8 cellular contexts compared by ENCODE assay signal in genomic region chr13:114118086-114118762, GRCh38. TPM values are rescaled to one million over a fixed set of nuclear protein-coding genes. Genes with fewer than 3 reads are reported as not detected.
DNase-seq lines count a peak whose midpoint lies in the region; ATAC-seq and TF ChIP-seq lines count a peak whose summit lies in the region.

No MANE protein-coding gene starts in this region.

- H3K27me3 ChIP-seq in lower lobe of right lung (ENCODE audit: low read depth) (no peaks in the 10 kb centered on the region), thyroid gland (no peaks in the 10 kb centered on the region)

- TF ChIP-seq CTCF in lower lobe of right lung (IDR thresholded peaks at IDR 0.05) (no peak), thyroid gland (IDR thresholded peaks at IDR 0.05) (no peak)

- H3K4me3 ChIP-seq in lower lobe of right lung: no peak overlapping the region
- H3K4me3 ChIP-seq in thyroid gland (replicated peaks in 1 of 3): no peak overlapping the region

- H3K4me3 Mint-ChIP-seq in activated T-cell treated with anti-CD3 and anti-CD28 coated beads, Interleukin-2, amount 50 U/mL, for 4 hours: peak overlapping the region; percentile 4
- H3K4me3 Mint-ChIP-seq in activated naive CD8-positive, alpha-beta T cell treated with anti-CD3 and anti-CD28 coated beads for 36 hours: no peak overlapping the region

- peak overlapping the region; percentile 64 for H3K27ac ChIP-seq in lower lobe of right lung
- peak overlapping the region; percentile 5 to 72 (median 63) for H3K27ac ChIP-seq in thyroid gland

- H3K4me1 Mint-ChIP-seq in activated T-cell treated with anti-CD3 and anti-CD28 coated beads, Interleukin-2, amount 50 U/mL, for 4 hours (ENCODE audit: low read depth): peaks cover 67% of the 10 kb centered on the region
- H3K4me1 Mint-ChIP-seq in activated naive CD8-positive, alpha-beta T cell treated with anti-CD3 and anti-CD28 coated beads for 36 hours: peaks cover 65% of the 10 kb centered on the region

- H3K36me3 ChIP-seq in lower lobe of right lung (no peaks in the 10 kb centered on the region), thyroid gland (no peaks in the 10 kb centered on the region)

- ATAC-seq in activated T-cell treated with anti-CD3 and anti-CD28 coated beads, Interleukin-2, amount 50 U/mL, for 4 hours: peak; percentile 14 to 29
- ATAC-seq in lower lobe of right lung: no peak
- no peak for ATAC-seq in HG02852 (IDR thresholded peaks at IDR 0.05; ENCODE audit: unreplicated experiment)
- ATAC-seq in HG02642 (IDR thresholded peaks at IDR 0.05; ENCODE audit: poor library complexity, unreplicated experiment): no peak

- peak overlapping the region; percentile 81 for H3K27ac Mint-ChIP-seq in activated naive CD8-positive, alpha-beta T cell treated with anti-CD3 and anti-CD28 coated beads for 36 hours

- no peaks in the 10 kb centered on the region for H3K9me3 Mint-ChIP-seq in activated T-cell treated with anti-CD3 and anti-CD28 coated beads, Interleukin-2, amount 50 U/mL, for 4 hours
- no peaks in the 10 kb centered on the region for H3K9me3 Mint-ChIP-seq in activated naive CD8-positive, alpha-beta T cell treated with anti-CD3 and anti-CD28 coated beads for 36 hours

- intact Hi-C loops in lower lobe of right lung (cut with DNase I): no loop called here
- intact Hi-C loops in thyroid gland (cut with DNase I): no loop called here

- no peak for TF ChIP-seq POLR2A in thyroid gland (IDR thresholded peaks at IDR 0.05)
- no peak for TF ChIP-seq POLR2A in erythroblast (IDR thresholded peaks at IDR 0.05; ENCODE audit: low read length)

- DNase-seq in activated T-cell treated with anti-CD3 and anti-CD28 coated beads, Interleukin-2, amount 50 U/mL, for 4 hours: no peak
- no peak for DNase-seq in activated T-cell treated with anti-CD3 and anti-CD28 coated beads, Interleukin-2, amount 50 U/mL, for 1 hour
- peak; percentile 39 for DNase-seq in activated naive CD8-positive, alpha-beta T cell treated with anti-CD3 and anti-CD28 coated beads for 36 hours
- DNase-seq in lower lobe of right lung (no peak), thyroid gland (no peak), erythroblast (lab: John Stamatoyannopoulos, UW) (no peak)

- H3K4me1 ChIP-seq in lower lobe of right lung: peaks cover 50% of the 10 kb centered on the region
- peaks cover 0 to 16% of the 10 kb centered on the region in 2 donors for H3K4me1 ChIP-seq in thyroid gland

- no peaks in the 10 kb centered on the region for H3K27me3 Mint-ChIP-seq in activated T-cell treated with anti-CD3 and anti-CD28 coated beads, Interleukin-2, amount 50 U/mL, for 4 hours (ENCODE audit: low read depth)
- no peaks in the 10 kb centered on the region for H3K27me3 Mint-ChIP-seq in activated naive CD8-positive, alpha-beta T cell treated with anti-CD3 and anti-CD28 coated beads for 36 hours

- H3K36me3 Mint-ChIP-seq in activated T-cell treated with anti-CD3 and anti-CD28 coated beads, Interleukin-2, amount 50 U/mL, for 4 hours (ENCODE audit: insufficient read depth): peaks cover 18% of the 10 kb centered on the region
- H3K36me3 Mint-ChIP-seq in activated naive CD8-positive, alpha-beta T cell treated with anti-CD3 and anti-CD28 coated beads for 36 hours: peaks cover 14% of the 10 kb centered on the region

- 75 to 84% methylated on average over 10 to 11 of the region's 11 CpGs for WGBS in thyroid gland, 2 donors

- H3K9me3 ChIP-seq in lower lobe of right lung: no peaks in the 10 kb centered on the region
- no peaks in the 10 kb centered on the region for H3K9me3 ChIP-seq in thyroid gland

RNA-seq across cellular contexts. Expression of gene RASA3, which starts 14.2 kb away (rescaled TPM):
- 10 to 100 TPM; 23.7 to 28.7 (median 26.6) TPM for total RNA-seq in activated T-cell treated with anti-CD3 and anti-CD28 coated beads, Interleukin-2, amount 50 U/mL, for 4 hours
- 10 to 100 TPM; 25.6 to 26.5 TPM for total RNA-seq in activated naive CD8-positive, alpha-beta T cell treated with anti-CD3 and anti-CD28 coated beads for 36 hours
- total RNA-seq in lower lobe of right lung (19.1 TPM), thyroid gland (10 to 100 TPM; 22.3 to 32.3 (median 25.5) TPM)

Comparison
In these comparisons a context has a peak if more than half of its experiments do, and no peak if none do; other contexts are left out.
1. ATAC-seq: peak in activated T-cell treated with anti-CD3 and anti-CD28 coated beads, Interleukin-2, amount 50 U/mL, for 4 hours (2 of 2); none in lower lobe of right lung (0 of 2), HG02852 (single experiment) and HG02642 (single experiment).